In the genomic region with DNA sequence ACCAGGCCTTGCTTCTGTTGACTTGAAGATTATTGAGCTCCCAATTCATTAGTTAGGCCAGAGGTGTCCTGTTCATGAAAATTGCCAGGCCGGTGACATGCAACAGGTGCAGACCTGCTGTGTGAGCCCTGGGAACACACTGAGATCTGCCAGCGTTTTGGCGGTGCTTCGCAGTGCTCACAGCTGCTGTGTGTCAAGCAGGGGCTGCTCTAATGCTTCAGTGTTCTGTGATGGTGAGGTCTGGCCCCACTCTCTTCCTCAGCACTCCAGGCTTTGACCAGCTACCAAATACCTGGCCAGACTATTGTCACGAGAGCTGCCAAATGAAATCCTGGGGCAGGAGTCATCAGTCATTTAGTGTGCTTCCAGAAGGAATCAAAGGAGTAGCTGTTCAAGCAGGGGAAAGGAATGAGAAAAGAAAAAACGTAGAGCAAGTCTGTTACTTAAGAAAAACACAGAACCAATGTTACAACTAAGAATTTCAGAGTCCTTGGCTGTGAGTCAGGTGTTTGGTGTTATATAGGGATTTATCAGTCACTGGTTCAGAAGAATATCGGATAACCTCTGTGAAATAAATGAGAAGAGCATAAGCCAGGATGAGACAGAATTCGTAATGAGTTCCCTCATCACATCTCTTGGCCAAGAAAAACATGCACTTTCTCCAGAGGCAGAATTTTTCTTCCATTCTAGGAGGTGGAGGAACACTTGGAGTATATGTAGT, we compare ENCODE assay signal across 15 cellular contexts.
A peak's percentile ranks its signal among the peaks of the same experiment; 100 is the strongest.
DNase-seq lines count a peak whose midpoint lies in the region; ATAC-seq and TF ChIP-seq lines count a peak whose summit lies in the region.
"Had no signal": no experiment of that assay in that cellular context is flagged by ENCODE, and none has a peak within 500 bp of the region (broad histone marks: within the 10 kb centered on the region; RNA-seq: fewer than 3 reads in every experiment).

No MANE protein-coding gene starts in this region.

- in situ Hi-C loops in KBM-7 (cut with MboI; ENCODE audit: low pct_unique_long_range_greater_than_20kb, low sequenced_read_pairs), result no loop called here

- H3K27ac ChIP-seq in prostate gland, result peak overlapping the region; percentile 15 to 41

- no peak for TF ChIP-seq POLR2A in prostate gland (IDR thresholded peaks at IDR 0.05)

- H3K4me1 ChIP-seq in adipocyte (ENCODE audit: control insufficient read depth, insufficient read depth, low read length), result peaks cover 14% of the 10 kb centered on the region
- H3K4me1 ChIP-seq in prostate gland (replicated peaks), result no peaks in the 10 kb centered on the region

- H3K9me3 ChIP-seq in adipocyte (ENCODE audit: control insufficient read depth, low read length) (no peaks in the 10 kb centered on the region), prostate gland (no peaks in the 10 kb centered on the region)

- ATAC-seq in left colon, result no peak
- ATAC-seq: esophagus mucosa, Panc1 had no signal

- peaks cover 3% of the 10 kb centered on the region for H3K36me3 ChIP-seq in adipocyte (ENCODE audit: control insufficient read depth, insufficient read depth, low read length, severe bottlenecking)
- no peaks in the 10 kb centered on the region for H3K36me3 ChIP-seq in prostate gland

- intact Hi-C loops in prostate gland (cut with DNase I), result no loop called here
- intact Hi-C loops in left colon (cut with DNase I, micrococcal nuclease), result no loop called here

- peak overlapping the region; percentile 69 for H3K9ac ChIP-seq in adipocyte (ENCODE audit: low read length)

- H3K4me3 ChIP-seq in adipocyte (ENCODE audit: low read length) (peak overlapping the region; percentile 69), fibroblast of the aortic adventitia (ENCODE audit: low read depth, low read length) (peak overlapping the region; percentile 57), prostate gland (no peak overlapping the region)

- DNase-seq in EL, result peak; percentile 72
- peak; percentile 66 for DNase-seq in adipocyte (ENCODE audit: low read depth)
- DNase-seq in fibroblast of the aortic adventitia (ENCODE audit: low read depth), result peak; percentile 89
- no peak for DNase-seq in prostate gland (ENCODE audit: low spot score)
- no peak for DNase-seq in NCI-H187 treated with DMSO at 0.1 percent for 48 hours (lab: John Stamatoyannopoulos, UW)
- DNase-seq in KBM-7, result no peak
- no peak for DNase-seq in left colon
- no peak for DNase-seq in NCI-H2029 treated with DMSO at 0.1 percent for 48 hours (lab: John Stamatoyannopoulos, UW)
- DNase-seq: activated B cell treated with CpG ODN at 0.5 μM for 24 hours; activated naive CD4-positive, alpha-beta T cell treated with Interleukin-2 at 50 U/mL for 16 hours; CD4-positive, alpha-beta memory T cell; NCI-H1436; substantia nigra had no signal

- TF ChIP-seq CTCF in fibroblast of the aortic adventitia (IDR thresholded peaks at IDR 0.05; ENCODE audit: insufficient read depth, low read length) (no peak), prostate gland (IDR thresholded peaks at IDR 0.05) (no peak)

- H3K27me3 ChIP-seq in adipocyte (replicated peaks; ENCODE audit: control insufficient read depth, insufficient read depth, low read length) (no peaks in the 10 kb centered on the region), prostate gland (replicated peaks; ENCODE audit: insufficient read depth) (no peaks in the 10 kb centered on the region)

- WGBS in prostate gland, result 43% methylated on average over 8 of the region's 8 CpGs

Comparison
In these comparisons a context has a peak if more than half of its experiments do, and no peak if none do; other contexts are left out.
1. DNase-seq: peak in EL (single experiment), adipocyte (single experiment) and fibroblast of the aortic adventitia (single experiment); none in prostate gland (single experiment), NCI-H187 treated with DMSO at 0.1 percent for 48 hours (single experiment), KBM-7 (single experiment), left colon (0 of 2) and NCI-H2029 treated with DMSO at 0.1 percent for 48 hours (single experiment).
2. H3K4me3 ChIP-seq: peak in adipocyte (single experiment) and fibroblast of the aortic adventitia (single experiment); none in prostate gland (0 of 2).